30 cellular contexts compared by ENCODE assay signal in genomic region chr11:34182425-34182824, GRCh38.
"Had no signal": no experiment of that assay in that cellular context is flagged by ENCODE, and none has a peak within 500 bp of the region (broad histone marks: within the 10 kb centered on the region; RNA-seq: fewer than 3 reads in every experiment).

No MANE protein-coding gene starts in this region.

- ATAC-seq: natural killer cell, pancreas, right cardiac atrium, sciatic nerve, upper lobe of right lung had no signal

- DNase-seq: hypothalamus; immature natural killer cell; left ventricle myocardium inferior; mesendoderm; naive B cell; natural killer cell; nephron progenitor cell; pancreas; retina; right cardiac atrium; stimulated activated CD4-positive, alpha-beta T cell treated with anti-CD3 and anti-CD28 coated beads, Interleukin-12 subunit alpha, Interleukin-12 subunit beta, amount 100 ng/mL, for 4 hours; stimulated activated CD4-positive, alpha-beta T cell treated with anti-CD3 and anti-CD28 coated beads, Interleukin-15, amount 100 ng/mL, for 24 hours; stimulated activated CD4-positive, alpha-beta T cell treated with anti-CD3 and anti-CD28 coated beads, Interleukin-2, amount 100 ng/mL, for 24 hours; stimulated activated CD4-positive, alpha-beta T cell treated with anti-CD3 and anti-CD28 coated beads, Interleukin-4, amount 100 ng/mL, for 1 hour; stimulated activated naive CD4-positive, alpha-beta T cell; tibial artery; trophoblast cell; upper lobe of right lung; uterus had no signal

- H3K4me3 Mint-ChIP-seq: immature natural killer cell; mesothelial cell of epicardium; natural killer cell; nephron progenitor cell; neural progenitor cell; stimulated activated naive CD8-positive, alpha-beta T cell treated with anti-CD3 and anti-CD28 coated beads, Interleukin-15, Interleukin-2, amounts not matched to agents 100 ng/mL and 50 ng/mL, for 24 hours had no signal

- H3K4me3 ChIP-seq: left ventricle myocardium inferior, lung, neural progenitor cell, pancreas, prostate gland, skin epidermis, suprapubic skin, thoracic aorta, tibial artery, upper lobe of right lung, uterus had no signal

- H3K4me1 Mint-ChIP-seq: immature natural killer cell, naive B cell had no signal

- H3K27me3 ChIP-seq: neutrophil, pancreas, suprapubic skin, tibial artery, upper lobe of right lung, uterus had no signal

- H2AFZ ChIP-seq: neural progenitor cell had no signal

- H3K9me3 ChIP-seq: left ventricle myocardium inferior, neutrophil, pancreas, prostate gland, suprapubic skin, thoracic aorta, tibial artery, upper lobe of right lung, uterus had no signal

- H3K4me2 ChIP-seq: neural progenitor cell had no signal

- H3K36me3 ChIP-seq: left ventricle myocardium inferior, neural progenitor cell, neutrophil, pancreas, prostate gland, suprapubic skin, thoracic aorta, tibial artery, upper lobe of right lung, uterus had no signal

- H3K36me3 Mint-ChIP-seq: immature natural killer cell, mesothelial cell of epicardium, naive B cell, natural killer cell, neural progenitor cell had no signal

- H3K4me1 ChIP-seq: pancreas, upper lobe of right lung, uterus had no signal

- H3K27ac Mint-ChIP-seq: immature natural killer cell; mesothelial cell of epicardium; natural killer cell; nephron progenitor cell; neural progenitor cell; stimulated activated naive CD8-positive, alpha-beta T cell treated with anti-CD3 and anti-CD28 coated beads, Interleukin-15, Interleukin-2, amounts not matched to agents 100 ng/mL and 50 ng/mL, for 24 hours had no signal

- H3K27me3 Mint-ChIP-seq: naive B cell; stimulated activated naive CD8-positive, alpha-beta T cell treated with anti-CD3 and anti-CD28 coated beads, Interleukin-15, Interleukin-2, amounts not matched to agents 100 ng/mL and 50 ng/mL, for 24 hours had no signal

- FAIRE-seq: islet of Langerhans, pancreas had no signal

- H3K9ac ChIP-seq: neural progenitor cell had no signal

- H3K27ac ChIP-seq: left ventricle myocardium inferior, neural progenitor cell, neutrophil, pancreas, prostate gland, thoracic aorta, tibial artery, upper lobe of right lung, uterus had no signal

- H3K9me3 Mint-ChIP-seq: immature natural killer cell; mesothelial cell of epicardium; naive B cell; natural killer cell; nephron progenitor cell; neural progenitor cell; stimulated activated naive CD8-positive, alpha-beta T cell treated with anti-CD3 and anti-CD28 coated beads, Interleukin-15, Interleukin-2, amounts not matched to agents 100 ng/mL and 50 ng/mL, for 24 hours had no signal
